10 cellular contexts compared by ENCODE assay signal in genomic region chr2:197209274-197209673, GRCh38.
DNase-seq lines count a peak whose midpoint lies in the region; ATAC-seq and TF ChIP-seq lines count a peak whose summit lies in the region.
"Had no signal": no experiment of that assay in that cellular context is flagged by ENCODE, and none has a peak within 500 bp of the region (broad histone marks: within the 10 kb centered on the region; RNA-seq: fewer than 3 reads in every experiment).

No MANE protein-coding gene starts in this region.

- H3K36me3 Mint-ChIP-seq in Calu3 (ENCODE audit: insufficient read depth, unreplicated experiment) = no peaks in the 10 kb centered on the region
- H3K36me3 Mint-ChIP-seq in nephron progenitor cell (ENCODE audit: low read depth) = no peaks in the 10 kb centered on the region

- TF ChIP-seq CTCF in Calu3 (IDR thresholded peaks at IDR 0.05; ENCODE audit: unreplicated experiment) (no peak), nephron progenitor cell (IDR thresholded peaks at IDR 0.05) (no peak)

- H3K27me3 Mint-ChIP-seq in Calu3 (ENCODE audit: unreplicated experiment) (no peaks in the 10 kb centered on the region), nephron progenitor cell (ENCODE audit: low read depth, poor library complexity) (peaks cover 6% of the 10 kb centered on the region)

- DNase-seq in Calu3 = no peak
- peak; percentile 49 for DNase-seq in HK-2 (ENCODE audit: unreplicated experiment)
- DNase-seq in astrocyte of the hippocampus (ENCODE audit: low read depth, low spot score) = peak; percentile 13
- DNase-seq in nephron progenitor cell = no peak
- no peak for DNase-seq in head of caudate nucleus
- DNase-seq in posterior vena cava (ENCODE audit: low spot score) = no peak
- no peak for DNase-seq in T-helper 9 cell
- DNase-seq: DMS79, ovary had no signal

- BruUV-seq in Calu3 (replicated peaks; lab: Mats Ljungman, UMichigan) = no TSS peak

- intact Hi-C loops in Calu3 (cut with micrococcal nuclease; ENCODE audit: unreplicated experiment) = loop anchor here (5.0 kb wide), 1 partner anchor 103 kb away; the partner anchor contains the start of gene ANKRD44
- intact Hi-C loops in head of caudate nucleus (cut with DNase I) = no loop called here
- intact Hi-C loops in posterior vena cava (cut with DNase I) = loop anchor here in 1 of 2 donors (10.0 kb wide), 1 partner anchor 96 kb away; no protein-coding TSS in a partner anchor

- H3K9me3 Mint-ChIP-seq in Calu3 (ENCODE audit: low read depth, unreplicated experiment) (no peaks in the 10 kb centered on the region), nephron progenitor cell (no peaks in the 10 kb centered on the region)

- CTCF ChIA-PET in Calu3 (lab: Charles Lee) = interaction anchor here (0.6 to 1.6 kb wide), 2 partner anchors 102 to 207 kb away, joined by 4 to 5 read pairs; no protein-coding TSS in a partner anchor

- H3K27ac Mint-ChIP-seq in Calu3 (ENCODE audit: unreplicated experiment) = peak overlapping the region; percentile 82
- peak overlapping the region; percentile 66 for H3K27ac Mint-ChIP-seq in nephron progenitor cell

- H3K4me3 Mint-ChIP-seq in Calu3 (ENCODE audit: low read depth, unreplicated experiment) (peak overlapping the region; percentile 50), nephron progenitor cell (no peak overlapping the region)

- H3K4me1 Mint-ChIP-seq in Calu3 (ENCODE audit: low read depth, unreplicated experiment) = peaks cover 51% of the 10 kb centered on the region
- H3K4me1 Mint-ChIP-seq in nephron progenitor cell = peaks cover 20% of the 10 kb centered on the region

- no peak for ATAC-seq in GM18867 (IDR thresholded peaks at IDR 0.05; ENCODE audit: unreplicated experiment)

Comparison
In these comparisons a context has a peak if more than half of its experiments do, and no peak if none do; other contexts are left out.
1. DNase-seq: peak in HK-2 (single experiment) and astrocyte of the hippocampus (single experiment); none in Calu3 (single experiment), nephron progenitor cell (single experiment), head of caudate nucleus (0 of 42), posterior vena cava (single experiment) and T-helper 9 cell (single experiment).